Comparison of ENCODE assay signal across 20 cellular contexts in the genomic region with DNA sequence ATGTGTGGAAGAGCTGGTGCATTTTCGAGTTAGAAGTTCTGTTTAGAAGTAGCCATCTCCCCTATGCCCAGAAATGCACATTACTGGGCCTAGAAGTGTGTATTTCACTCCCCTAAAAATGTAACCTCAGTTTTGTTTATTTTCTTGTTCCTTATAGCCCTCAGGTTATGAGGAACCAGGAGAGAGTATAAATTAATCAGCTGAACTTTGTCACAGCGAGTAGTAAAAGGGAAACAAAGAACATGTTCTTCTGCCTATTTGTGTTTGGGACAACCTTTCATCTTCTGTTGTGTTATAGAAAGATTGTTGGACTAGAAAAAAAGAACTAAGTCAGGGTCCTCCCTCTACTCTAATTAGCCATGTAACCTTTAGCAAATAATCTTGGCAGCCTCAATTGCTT.
DNase-seq lines count a peak whose midpoint lies in the region; ATAC-seq, FAIRE-seq and TF ChIP-seq lines count a peak whose summit lies in the region.
"Had no signal": no experiment of that assay in that cellular context is flagged by ENCODE, and none has a peak within 500 bp of the region (broad histone marks: within the 10 kb centered on the region; RNA-seq: fewer than 3 reads in every experiment).

No MANE protein-coding gene starts in this region.

- no peak overlapping the region for H3K27ac ChIP-seq in pancreas
- H3K27ac ChIP-seq: GM23248 had no signal

- no peaks in the 10 kb centered on the region for H3K27me3 ChIP-seq in pancreas

- intact Hi-C loops in left colon (cut with DNase I, micrococcal nuclease) = no loop called here
- intact Hi-C loops in pancreas (cut with DNase I) = no loop called here

- FAIRE-seq in colon (lab: Jason Lieb, UNC) = peak; percentile 78
- FAIRE-seq in pancreas (lab: Jason Lieb, UNC) = peak; percentile 54
- FAIRE-seq: GM12892, GM19239, H1 had no signal

- ATAC-seq in left colon (peak; percentile 98), pancreas (no peak), GM18505 (IDR thresholded peaks at IDR 0.05; ENCODE audit: unreplicated experiment) (no peak)

- DNase-seq in left colon (no peak), pancreas (no peak), glomerular visceral epithelial cell (ENCODE audit: extremely low spot score) (no peak), retina (no peak), NCI-H510A (lab: John Stamatoyannopoulos, UW) (no peak)
- DNase-seq: C1 segment of cervical spinal cord; Calu3; CD4-positive, alpha-beta memory T cell; COR-L47; DMS53; DMS79 treated with DMSO at 0.1 percent for 48 hours; GF-D8; GM23248; H7; HCEC 1CT had no signal

- no peak for TF ChIP-seq CTCF in pancreas (IDR thresholded peaks at IDR 0.05)

- H3K4me3 ChIP-seq in pancreas = no peak overlapping the region
- H3K4me3 ChIP-seq: GM23248 had no signal

- no peaks in the 10 kb centered on the region for H3K36me3 ChIP-seq in pancreas

- no peaks in the 10 kb centered on the region for H3K9me3 ChIP-seq in pancreas

- 67 to 69% methylated on average over 2 of the region's 2 CpGs for whole genome bisulfite sequencing in pancreas, 2 donors

- H3K4me1 ChIP-seq in pancreas = no peaks in the 10 kb centered on the region

- TF ChIP-seq POLR2A in GM18505 (IDR thresholded peaks at IDR 0.05; ENCODE audit: borderline replicate concordance, extremely low read depth, insufficient read depth, insufficient read length) = no peak
